In genomic region chr2:96052632-96053031, GRCh38 we compare ENCODE assay signal across 4 cellular contexts. TPM values are rescaled to one million over a fixed set of nuclear protein-coding genes. Genes with fewer than 3 reads are reported as not detected.
"Had no signal": no experiment of that assay in that cellular context is flagged by ENCODE, and none has a peak within 500 bp of the region (broad histone marks: within the 10 kb centered on the region; RNA-seq: fewer than 3 reads in every experiment).

No MANE protein-coding gene starts in this region.

RNA-seq across cellular contexts. Expression of gene GPAT2, which starts 17.9 kb away (rescaled TPM):
- total RNA-seq: neural crest cell, osteocyte, progenitor cell of endocrine pancreas, smooth muscle cell had no signal
